In genomic region chr12:85363382-85364190, GRCh38 we compare ENCODE assay signal across 14 cellular contexts.
DNase-seq lines count a peak whose midpoint lies in the region; ATAC-seq and TF ChIP-seq lines count a peak whose summit lies in the region.
"Had no signal": no experiment of that assay in that cellular context is flagged by ENCODE, and none has a peak within 500 bp of the region (broad histone marks: within the 10 kb centered on the region; RNA-seq: fewer than 3 reads in every experiment).

No MANE protein-coding gene starts in this region.

- H3K36me3 Mint-ChIP-seq in activated naive CD8-positive, alpha-beta T cell treated with anti-CD3 and anti-CD28 coated beads, Interleukin-2, amount 50 U/mL, for 24 hours (ENCODE audit: low read depth): no peaks in the 10 kb centered on the region

- H3K4me1 ChIP-seq in adipocyte (ENCODE audit: control insufficient read depth, insufficient read depth, low read length) (no peaks in the 10 kb centered on the region), testis (no peaks in the 10 kb centered on the region)

- H3K27me3 ChIP-seq in adipocyte (replicated peaks; ENCODE audit: control insufficient read depth, insufficient read depth, low read length) (no peaks in the 10 kb centered on the region), testis (no peaks in the 10 kb centered on the region)

- ATAC-seq in activated naive CD8-positive, alpha-beta T cell treated with anti-CD3 and anti-CD28 coated beads, Interleukin-2, amount 50 U/mL, for 24 hours: no peak

- no peak overlapping the region for H3K9ac ChIP-seq in adipocyte (ENCODE audit: low read length)

- H3K36me3 ChIP-seq in adipocyte (ENCODE audit: control insufficient read depth, insufficient read depth, low read length, severe bottlenecking) (no peaks in the 10 kb centered on the region), testis (ENCODE audit: low read depth, missing control alignments) (no peaks in the 10 kb centered on the region)

- no peaks in the 10 kb centered on the region for H3K9me3 Mint-ChIP-seq in activated naive CD8-positive, alpha-beta T cell treated with anti-CD3 and anti-CD28 coated beads, Interleukin-2, amount 50 U/mL, for 24 hours

- no peaks in the 10 kb centered on the region for H3K4me1 Mint-ChIP-seq in activated naive CD8-positive, alpha-beta T cell treated with anti-CD3 and anti-CD28 coated beads, Interleukin-2, amount 50 U/mL, for 24 hours

- no peaks in the 10 kb centered on the region for H3K9me3 ChIP-seq in adipocyte (ENCODE audit: control insufficient read depth, low read length)
- H3K9me3 ChIP-seq in testis: no peaks in the 10 kb centered on the region

- TF ChIP-seq CTCF in testis (IDR thresholded peaks at IDR 0.05): no peak

- no peak overlapping the region for H3K27ac Mint-ChIP-seq in activated naive CD8-positive, alpha-beta T cell treated with anti-CD3 and anti-CD28 coated beads, Interleukin-2, amount 50 U/mL, for 24 hours

- H3K27ac ChIP-seq in testis: peak overlapping the region in 1 of 2 donors; percentile 3
- H3K27ac ChIP-seq: PC-9 had no signal

- DNase-seq in adipocyte (ENCODE audit: low read depth) (peak; percentile 65), dermis blood vessel endothelial cell (peak; percentile 66), kidney glomerular epithelial cell (lab: John Stamatoyannopoulos, UW) (peak; percentile 48), testis (peak; percentile 55), NCI-H345 (lab: John Stamatoyannopoulos, UW) (no peak), SK-N-DZ (ENCODE audit: low spot score) (no peak)
- DNase-seq in activated naive CD8-positive, alpha-beta T cell treated with anti-CD3 and anti-CD28 coated beads, Interleukin-2, amount 50 U/mL, for 24 hours: no peak
- DNase-seq: DMS153, EL, KG1, NCI-H1105, NCI-H1694 treated with DMSO at 0.1 percent for 48 hours, NCI-H446, PC-9 had no signal

- H3K27me3 Mint-ChIP-seq in activated naive CD8-positive, alpha-beta T cell treated with anti-CD3 and anti-CD28 coated beads, Interleukin-2, amount 50 U/mL, for 24 hours: no peaks in the 10 kb centered on the region

- intact Hi-C loops in testis (cut with DNase I; ENCODE audit: low total_unique reads): no loop called here

- 49 to 57% methylated on average over 5 of the region's 5 CpGs for WGBS in testis, 2 donors

- TF ChIP-seq POLR2A in testis (IDR thresholded peaks at IDR 0.05): no peak

- no peak overlapping the region for H3K4me3 Mint-ChIP-seq in activated naive CD8-positive, alpha-beta T cell treated with anti-CD3 and anti-CD28 coated beads, Interleukin-2, amount 50 U/mL, for 24 hours

- H3K4me3 ChIP-seq in adipocyte (ENCODE audit: low read length) (no peak overlapping the region), testis (no peak overlapping the region)
- H3K4me3 ChIP-seq: PC-9 had no signal

Comparison
In these comparisons a context has a peak if more than half of its experiments do, and no peak if none do; other contexts are left out.
1. DNase-seq: peak in adipocyte (single experiment), dermis blood vessel endothelial cell (single experiment), kidney glomerular epithelial cell (single experiment) and testis (single experiment); none in activated naive CD8-positive, alpha-beta T cell treated with anti-CD3 and anti-CD28 coated beads, Interleukin-2, amount 50 U/mL, for 24 hours (single experiment), NCI-H345 (single experiment) and SK-N-DZ (single experiment).